9 cellular contexts compared by ENCODE assay signal in the genomic region with DNA sequence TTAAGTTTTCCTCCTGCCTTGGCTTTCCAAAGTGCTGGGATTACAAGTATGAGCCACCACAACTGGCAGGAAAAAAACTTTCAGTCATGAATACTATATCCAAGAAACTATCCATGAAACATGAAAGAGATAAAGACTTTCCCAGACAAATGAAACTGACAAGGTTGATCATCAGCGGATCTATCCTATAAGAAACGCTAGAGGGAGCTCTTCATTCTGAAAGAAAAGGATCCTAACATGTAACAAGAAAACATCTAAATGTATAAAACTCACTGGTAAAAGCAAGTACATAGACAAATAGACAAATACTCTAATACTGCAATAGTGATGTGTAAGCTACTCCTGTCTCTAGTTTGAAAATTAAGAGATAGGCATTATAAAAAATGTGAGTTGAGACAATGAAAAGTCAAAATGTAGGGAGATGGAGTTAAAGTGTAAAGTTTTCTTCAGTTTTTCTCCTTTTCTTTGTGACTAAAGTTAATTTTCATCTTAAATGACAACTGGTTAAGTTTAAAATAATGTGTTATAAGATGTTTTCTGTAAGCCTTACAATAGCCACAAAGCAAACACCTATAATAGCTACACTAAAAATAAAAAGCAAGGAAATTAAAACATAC.
A peak's percentile ranks its signal among the peaks of the same experiment; 100 is the strongest.
DNase-seq lines count a peak whose midpoint lies in the region; ATAC-seq and TF ChIP-seq lines count a peak whose summit lies in the region.
"Had no signal": no experiment of that assay in that cellular context is flagged by ENCODE, and none has a peak within 500 bp of the region (broad histone marks: within the 10 kb centered on the region; RNA-seq: fewer than 3 reads in every experiment).

No MANE protein-coding gene starts in this region.

- H3K27ac ChIP-seq in C4-2B, result no peak overlapping the region
- H3K27ac ChIP-seq: epithelial cell of prostate had no signal

- peak; percentile 47 for DNase-seq in HT-29 (ENCODE audit: low spot score)
- DNase-seq in SHP77 treated with DMSO at 0.1 percent for 48 hours (lab: John Stamatoyannopoulos, UW), result peak; percentile 15
- peak; percentile 38 for DNase-seq in fibroblast of the conjunctiva (ENCODE audit: low read depth)
- DNase-seq in smooth muscle cell of the brain vasculature (ENCODE audit: low read depth, low spot score), result peak; percentile 15
- no peak for DNase-seq in activated CD4-positive, CD25-positive, alpha-beta regulatory T cell (lab: John Stamatoyannopoulos, UW)

- TF ChIP-seq CTCF in C4-2B (conservative IDR thresholded peaks at IDR 0.05), result peak; percentile 87

- no peak for ATAC-seq in GM21619 (IDR thresholded peaks at IDR 0.05; ENCODE audit: unreplicated experiment)
- ATAC-seq in HG03565 (IDR thresholded peaks at IDR 0.05; ENCODE audit: unreplicated experiment), result no peak

Comparison
In these comparisons a context has a peak if more than half of its experiments do, and no peak if none do; other contexts are left out.
1. DNase-seq: peak in HT-29 (single experiment), SHP77 treated with DMSO at 0.1 percent for 48 hours (single experiment), fibroblast of the conjunctiva (single experiment) and smooth muscle cell of the brain vasculature (single experiment); none in activated CD4-positive, CD25-positive, alpha-beta regulatory T cell (0 of 4).